ENCODE assay signal across 1 cellular context in the genomic region with DNA sequence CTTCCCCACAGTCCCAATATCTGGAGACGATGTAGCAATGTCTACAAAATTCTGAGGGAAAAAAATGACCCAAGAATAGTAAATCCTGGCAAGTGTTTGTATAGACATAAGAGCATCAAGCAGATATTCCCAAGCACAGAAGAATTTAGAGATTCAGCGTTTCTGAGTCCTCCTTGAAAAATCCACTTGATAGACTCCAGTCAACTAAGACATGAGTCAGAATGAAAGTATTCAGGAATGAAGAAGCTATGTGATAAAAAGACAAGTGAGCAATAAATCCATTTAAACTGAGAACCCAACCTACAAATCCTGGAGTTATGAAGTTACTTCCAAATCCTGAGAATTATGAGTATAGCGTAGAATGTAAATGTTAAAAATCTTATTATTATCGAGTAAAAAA.
TF ChIP-seq lines count a peak whose summit lies in the region.

No MANE protein-coding gene starts in this region.

TF ChIP-seq in K562, 482 proteins besides CTCF, POLR2A, EP300 and RAD21:
- no peak for TF ChIP-seq ZC3H8 (IDR thresholded peaks at IDR 0.05)
- TF ChIP-seq STAG1 (CRISPR knock-in tag; IDR thresholded peaks at IDR 0.05; ENCODE audit: borderline replicate concordance), result no peak
- no peak for TF ChIP-seq ZNF174 (CRISPR knock-in tag; IDR thresholded peaks at IDR 0.05)
- TF ChIP-seq ZNF408 (CRISPR knock-in tag; IDR thresholded peaks at IDR 0.05; ENCODE audit: low read depth), result no peak
- no peak for TF ChIP-seq NFYB (IDR thresholded peaks at IDR 0.05; ENCODE audit: extremely low read depth, insufficient read length)
- TF ChIP-seq MEF2D (tag; conservative IDR thresholded peaks at IDR 0.05; ENCODE audit: low read depth), result no peak
- TF ChIP-seq HNRNPLL (IDR thresholded peaks at IDR 0.05; ENCODE audit: low read depth, low read length, poor library complexity, severe bottlenecking), result no peak
- no peak for TF ChIP-seq MYNN (IDR thresholded peaks at IDR 0.05)
- TF ChIP-seq MYNN (CRISPR knock-in tag; IDR thresholded peaks at IDR 0.05), result no peak
- no peak for TF ChIP-seq MEIS2 (IDR thresholded peaks at IDR 0.05; ENCODE audit: partially characterized antibody)
- no peak for TF ChIP-seq ZNF324 (CRISPR knock-in tag; IDR thresholded peaks at IDR 0.05)
- TF ChIP-seq SOX6 (IDR thresholded peaks at IDR 0.05), result no peak
- no peak for TF ChIP-seq ELF1 (tag; IDR thresholded peaks at IDR 0.05)
